In the genomic region with DNA sequence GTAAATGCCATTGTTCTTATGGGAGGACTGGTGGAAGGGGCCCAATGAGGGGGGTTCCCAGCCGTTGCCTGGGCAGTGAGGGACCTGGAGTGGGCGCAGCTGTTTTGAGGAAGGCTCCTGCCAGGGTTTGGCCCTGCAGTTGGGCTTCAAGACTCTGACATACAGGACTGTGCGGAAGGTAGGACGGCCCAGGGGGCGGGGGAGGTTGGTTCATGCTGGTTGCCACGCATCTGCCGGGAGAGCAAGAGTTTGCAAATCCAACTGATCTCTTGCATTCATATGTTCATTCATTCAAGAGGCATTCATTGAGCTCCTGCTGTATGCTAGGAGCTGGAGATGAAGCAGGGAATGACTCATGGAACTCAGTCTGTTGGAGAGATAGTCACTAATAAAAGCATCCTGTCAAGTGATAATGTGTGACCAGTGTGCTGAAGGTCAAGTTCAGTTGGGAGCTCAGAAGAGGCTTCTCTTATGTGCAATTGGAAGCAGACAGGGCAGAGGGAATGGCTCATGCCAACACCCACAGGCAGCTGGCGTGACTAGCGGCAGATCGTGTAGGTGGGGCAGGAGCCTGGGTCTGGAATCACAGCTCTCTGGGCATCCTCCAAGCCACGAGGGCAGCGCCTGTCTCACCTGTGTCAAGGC, we compare ENCODE assay signal across 8 cellular contexts. TPM values are rescaled to one million over a fixed set of nuclear protein-coding genes. Genes with fewer than 3 reads are reported as not detected.
DNase-seq lines count a peak whose midpoint lies in the region; ATAC-seq, FAIRE-seq and TF ChIP-seq lines count a peak whose summit lies in the region.

No MANE protein-coding gene starts in this region.

- in situ Hi-C loops in GM23248 (cut with MboI) = no loop called here

- H4K20me1 ChIP-seq in GM23248 (ENCODE audit: insufficient read depth) (no peaks in the 10 kb centered on the region), fibroblast of lung (ENCODE audit: control insufficient read depth, extremely low read depth, insufficient read depth, low read length) (no peaks in the 10 kb centered on the region)

- H3K27ac ChIP-seq in GM23248 = peak overlapping the region; percentile 84
- peak overlapping the region; percentile 55 for H3K27ac ChIP-seq in fibroblast of lung (ENCODE audit: insufficient read depth, low read length)
- H3K27ac ChIP-seq in uterus = no peak overlapping the region

- H3K36me3 ChIP-seq in GM23248 (ENCODE audit: low read depth) (no peaks in the 10 kb centered on the region), fibroblast of lung (ENCODE audit: control insufficient read depth, insufficient read depth, low read length) (peaks cover 1% of the 10 kb centered on the region), uterus (no peaks in the 10 kb centered on the region)

- H3F3A ChIP-seq in GM23248 (ENCODE audit: insufficient read depth) = peaks cover 68% of the 10 kb centered on the region

- intact Hi-C loops in uterus (cut with DNase I; ENCODE audit: low total_unique reads) = no loop called here

- no peak for ATAC-seq in HG02981 (IDR thresholded peaks at IDR 0.05; ENCODE audit: unreplicated experiment)

- TF ChIP-seq POLR2A in uterus (IDR thresholded peaks at IDR 0.05) = no peak

- DNase-seq in GM23248 (peak; percentile 89), RCC 7860 (ENCODE audit: low spot score) (peak; percentile 94), fibroblast of lung (ENCODE audit: low read depth in 2 of 2) (peak; percentile 62 to 78), retina (peak; percentile 53), uterus (no peak)
- no peak for DNase-seq in stimulated activated CD4-positive, alpha-beta T cell treated with anti-CD3 and anti-CD28 coated beads, Interleukin-4, amount 100 ng/mL, for 1 hour
- DNase-seq in stimulated activated CD4-positive, alpha-beta T cell treated with anti-CD3 and anti-CD28 coated beads, Interleukin-15, amount 100 ng/mL, for 24 hours = no peak

- peak overlapping the region; percentile 5 for H3K4me2 ChIP-seq in GM23248 (ENCODE audit: unreplicated experiment)
- H3K4me2 ChIP-seq in fibroblast of lung (ENCODE audit: extremely low read depth, insufficient read depth, low read length) = no peak overlapping the region

- 27 to 29% methylated on average over 12 of the region's 12 CpGs for WGBS in GM23248 (ENCODE audit: low coverage in 1 of 2, low lambda C conversion rate in 2 of 2, missing lambda C conversion rate in 2 of 2), 2 experiments

- FAIRE-seq in RCC 7860 (lab: Jason Lieb, UNC) = peak; percentile 93

- H3K9me2 ChIP-seq in GM23248 (ENCODE audit: insufficient read depth) = no peaks in the 10 kb centered on the region

- H3K4me1 ChIP-seq in GM23248 (ENCODE audit: insufficient read depth) (peaks cover 56% of the 10 kb centered on the region), fibroblast of lung (ENCODE audit: control insufficient read depth, extremely low read depth, insufficient read depth, low read length) (peaks cover 44% of the 10 kb centered on the region), uterus (peaks cover 0 to 4% of the 10 kb centered on the region in 2 donors)

- TF ChIP-seq CTCF in fibroblast of lung (conservative IDR thresholded peaks at IDR 0.05 in 1 of 2, IDR thresholded peaks at IDR 0.05 in 1 of 2; ENCODE audit: low read depth in 1 of 2, low read length in 2 of 2) (no peak), uterus (IDR thresholded peaks at IDR 0.05) (no peak)

- peak overlapping the region; percentile 48 for H3K9ac ChIP-seq in GM23248
- no peak overlapping the region for H3K9ac ChIP-seq in fibroblast of lung (ENCODE audit: insufficient read depth, low read length)

- no peaks in the 10 kb centered on the region for H3K9me3 ChIP-seq in GM23248 (ENCODE audit: low read depth)
- H3K9me3 ChIP-seq in fibroblast of lung (ENCODE audit: control insufficient read depth, insufficient read depth, low read depth, low read length) = no peaks in the 10 kb centered on the region
- H3K9me3 ChIP-seq in uterus = no peaks in the 10 kb centered on the region

- H3K79me2 ChIP-seq in GM23248 (ENCODE audit: insufficient read depth) (peaks cover 97% of the 10 kb centered on the region), fibroblast of lung (ENCODE audit: control insufficient read depth, insufficient read depth, low read length) (peaks cover 91% of the 10 kb centered on the region)

- H3K27me3 ChIP-seq in GM23248 (replicated peaks; ENCODE audit: insufficient read depth) (no peaks in the 10 kb centered on the region), fibroblast of lung (ENCODE audit: control insufficient read depth, insufficient read depth, low read length) (no peaks in the 10 kb centered on the region), uterus (no peaks in the 10 kb centered on the region)

- H3K4me3 ChIP-seq in GM23248 (no peak overlapping the region), fibroblast of lung (replicated peaks in 1 of 4; ENCODE audit: control extremely low read depth in 1 of 4, insufficient read depth in 1 of 4, low read depth in 3 of 4, low read length in 4 of 4) (no peak overlapping the region), uterus (no peak overlapping the region)

- no peak overlapping the region for H2AFZ ChIP-seq in GM23248
- H2AFZ ChIP-seq in fibroblast of lung (ENCODE audit: low read length) = no peak overlapping the region

RNA-seq across cellular contexts. Expression of gene SH2B3, which starts 7.8 kb away (rescaled TPM):
- 39.1 and 42.8 TPM in 2 replicates for total RNA-seq in GM23248 (2014; rRNA removed; shearing (Covaris generic))
- polyA plus RNA-seq in GM23248 (2016; fragmentation: Nextera tagmentation; extraction: Ambion mirVana) = 9.2 and 9.4 TPM in 2 replicates
- 7.4 and 18.0 TPM in 2 replicates for total RNA-seq in fibroblast of lung
- 29.2 and 32.0 TPM in 2 replicates for polyA plus RNA-seq in fibroblast of lung
- polyA plus RNA-seq in fibroblast of lung (2012) = 21.3 and 28.0 TPM in 2 replicates
- polyA minus RNA-seq in fibroblast of lung (ENCODE audit: low replicate concordance) = 52.3 and 55.9 TPM in 2 replicates
- 10 to 100 TPM; 11.8 to 31.3 (median 21.8) TPM for total RNA-seq in uterus

RNA-seq across cellular contexts. Expression of gene PHETA1, which starts 44.7 kb away (rescaled TPM):
- total RNA-seq in GM23248 (2014; rRNA removed; shearing (Covaris generic)) = 4.8 and 12.9 TPM in 2 replicates
- 6.6 and 7.9 TPM in 2 replicates for polyA plus RNA-seq in GM23248 (2016; fragmentation: Nextera tagmentation; extraction: Ambion mirVana)
- 3.8 and 4.1 TPM in 2 replicates for total RNA-seq in fibroblast of lung
- polyA plus RNA-seq in fibroblast of lung = 2.6 and 3.4 TPM in 2 replicates
- 3.9 and 7.2 TPM in 2 replicates for polyA plus RNA-seq in fibroblast of lung (2012)
- polyA minus RNA-seq in fibroblast of lung (ENCODE audit: low replicate concordance) = 3.1 and 3.4 TPM in 2 replicates
- 10 to 100 TPM in 2 of 4 donors, under 1 TPM in 2; under 0.01 to 15.1 (median 6.0) TPM for total RNA-seq in uterus

Comparison
In these comparisons a context has a peak if more than half of its experiments do, and no peak if none do; other contexts are left out.
1. DNase-seq: peak in GM23248 (single experiment), RCC 7860 (single experiment), fibroblast of lung (2 of 2) and retina (single experiment); none in uterus (0 of 2), stimulated activated CD4-positive, alpha-beta T cell treated with anti-CD3 and anti-CD28 coated beads, Interleukin-4, amount 100 ng/mL, for 1 hour (single experiment) and stimulated activated CD4-positive, alpha-beta T cell treated with anti-CD3 and anti-CD28 coated beads, Interleukin-15, amount 100 ng/mL, for 24 hours (single experiment).
2. H3K27ac ChIP-seq: peak in GM23248 (single experiment) and fibroblast of lung (single experiment); none in uterus (0 of 2).